8 cellular contexts compared by ENCODE assay signal in genomic region chr16:48622456-48623303, GRCh38. TPM values are rescaled to one million over a fixed set of nuclear protein-coding genes. Genes with fewer than 3 reads are reported as not detected.
DNase-seq lines count a peak whose midpoint lies in the region; ATAC-seq, FAIRE-seq and TF ChIP-seq lines count a peak whose summit lies in the region.

No MANE protein-coding gene starts in this region.

- H3K4me3 ChIP-seq in BE2C (ENCODE audit: low read depth, low read length) (peak overlapping the region; percentile 51), mucosa of rectum (ENCODE audit: low read length in 2 of 2) (peak overlapping the region; percentile 65 to 80), small intestine (ENCODE audit: low read depth in 1 of 2, low read length in 2 of 2) (peak overlapping the region in 1 of 2 donors; percentile 29)

- in situ Hi-C loops in ACHN (cut with HindIII; ENCODE audit: low pct_ligation_motif_present, low pct_unique_long_range_greater_than_20kb, low sequenced_read_pairs): no loop called here

- H3K9me3 ChIP-seq in BE2C (no peaks in the 10 kb centered on the region; the same call in 1 of the 2 replicates), mucosa of rectum (ENCODE audit: control insufficient read depth in 2 of 2, low read length in 2 of 2) (no peaks in the 10 kb centered on the region), small intestine (ENCODE audit: control insufficient read depth, low read depth) (no peaks in the 10 kb centered on the region)

- H3K27me3 Mint-ChIP-seq in brain: peaks cover 19% of the 10 kb centered on the region

- H3K27ac ChIP-seq in mucosa of rectum (ENCODE audit: low read depth in 2 of 2, low read length in 2 of 2) (peak overlapping the region in 1 of 2 donors; percentile 65), small intestine (ENCODE audit: low read depth in 1 of 2, low read length in 1 of 2) (no peak overlapping the region)

- FAIRE-seq in small intestine (lab: Jason Lieb, UNC): no peak

- H3K4me1 Mint-ChIP-seq in brain: peaks cover 12% of the 10 kb centered on the region

- peak overlapping the region in 4 of 5 experiments; percentile 72 to 83 (median 72) for H3K27ac Mint-ChIP-seq in brain

- no peaks in the 10 kb centered on the region for H3K36me3 Mint-ChIP-seq in brain

- peak; percentile 13 for ATAC-seq in HG02884 (IDR thresholded peaks at IDR 0.05; ENCODE audit: unreplicated experiment)

- DNase-seq in BE2C: no peak
- no peak for DNase-seq in ACHN
- DNase-seq in central memory CD4-positive, alpha-beta T cell: no peak
- DNase-seq in GF-D8 (lab: John Stamatoyannopoulos, UW): no peak
- DNase-seq in small intestine: no peak

- no peak for TF ChIP-seq CTCF in BE2C (IDR thresholded peaks at IDR 0.05; ENCODE audit: low read depth, low read length)
- no peak for TF ChIP-seq CTCF in brain (conservative IDR thresholded peaks at IDR 0.05)

- H3K36me3 ChIP-seq in BE2C (no peaks in the 10 kb centered on the region), mucosa of rectum (ENCODE audit: control insufficient read depth in 2 of 2, insufficient read depth in 2 of 2, low read length in 2 of 2) (no peaks in the 10 kb centered on the region), small intestine (ENCODE audit: control insufficient read depth in 2 of 2, insufficient read depth in 2 of 2, low read length in 2 of 2) (no peaks in the 10 kb centered on the region)

- H3K4me3 Mint-ChIP-seq in brain: peak overlapping the region; percentile 78 to 86 (median 83)

- no peaks in the 10 kb centered on the region for H3K4me1 ChIP-seq in BE2C
- peaks cover 3 to 13% of the 10 kb centered on the region in 2 donors for H3K4me1 ChIP-seq in mucosa of rectum (ENCODE audit: control insufficient read depth in 2 of 2, insufficient read depth in 2 of 2, low read length in 2 of 2)
- H3K4me1 ChIP-seq in small intestine (ENCODE audit: control insufficient read depth in 2 of 2, insufficient read depth in 1 of 2, low read depth in 1 of 2, low read length in 1 of 2): no peaks in the 10 kb centered on the region

- peak overlapping the region; percentile 65 to 81 for H3K9ac ChIP-seq in mucosa of rectum (ENCODE audit: low read depth in 1 of 2, low read length in 2 of 2)

- H3K27me3 ChIP-seq in BE2C (no peaks in the 10 kb centered on the region), mucosa of rectum (ENCODE audit: control insufficient read depth in 2 of 2, insufficient read depth in 2 of 2, low read length in 2 of 2) (no peaks in the 10 kb centered on the region), small intestine (ENCODE audit: control insufficient read depth in 2 of 2, insufficient read depth in 2 of 2, low read length in 2 of 2) (no peaks in the 10 kb centered on the region)

- H3K9me3 Mint-ChIP-seq in brain: peaks cover 0 to 8% (median 4%) of the 10 kb centered on the region in 5 experiments

- 20 to 34% (median 30%) methylated on average over 25 of the region's 25 CpGs for whole genome bisulfite sequencing in small intestine, 3 donors

RNA-seq across cellular contexts. Expression of gene N4BP1, which starts 12.7 kb away (rescaled TPM):
- polyA plus RNA-seq in BE2C (2012; ENCODE audit: insufficient read depth, insufficient read length, low read depth): 14.9 TPM
- polyA plus RNA-seq in brain (ENCODE audit: insufficient read depth, low read depth, low replicate concordance) (16.4 TPM), small intestine (1 to 10 TPM; 8.1 to 9.4 (median 8.9) TPM)
